In genomic region chr19:12777217-12778019, GRCh38 we compare ENCODE assay signal across 1 cellular context.
TF ChIP-seq lines count a peak whose summit lies in the region.

No MANE protein-coding gene starts in this region.

TF ChIP-seq in A549, 52 proteins besides CTCF, POLR2A, EP300 and RAD21 (continued from another document):
- TF ChIP-seq REST (IDR thresholded peaks at IDR 0.05) (no peak), JUNB (IDR thresholded peaks at IDR 0.05) (no peak), ZFP36 (IDR thresholded peaks at IDR 0.05; ENCODE audit: borderline replicate concordance, partially characterized antibody) (no peak), HMGXB4 (CRISPR knock-in tag; IDR thresholded peaks at IDR 0.05; ENCODE audit: borderline replicate concordance) (0 out of 2 replicates have a peak, but pooled peaks have one; percentile 58), FOSL2 (IDR thresholded peaks at IDR 0.05) (no peak), FOSL2 (CRISPR knock-in tag; IDR thresholded peaks at IDR 0.05) (0 out of 2 replicates have a peak, but pooled peaks have one; percentile 6), HEYL (CRISPR knock-in tag; IDR thresholded peaks at IDR 0.05) (no peak), GATA3 (IDR thresholded peaks at IDR 0.05; ENCODE audit: borderline replicate concordance) (peak; percentile 7; the same call in 1 of the 2 replicates), JUN (IDR thresholded peaks at IDR 0.05) (no peak; a peak in 1 of 5 replicates), ZSCAN20 (CRISPR knock-in tag; IDR thresholded peaks at IDR 0.05) (no peak), BHLHE40 (IDR thresholded peaks at IDR 0.05; ENCODE audit: low read depth, low read length) (no peak)
- TF ChIP-seq, protein P1, sequence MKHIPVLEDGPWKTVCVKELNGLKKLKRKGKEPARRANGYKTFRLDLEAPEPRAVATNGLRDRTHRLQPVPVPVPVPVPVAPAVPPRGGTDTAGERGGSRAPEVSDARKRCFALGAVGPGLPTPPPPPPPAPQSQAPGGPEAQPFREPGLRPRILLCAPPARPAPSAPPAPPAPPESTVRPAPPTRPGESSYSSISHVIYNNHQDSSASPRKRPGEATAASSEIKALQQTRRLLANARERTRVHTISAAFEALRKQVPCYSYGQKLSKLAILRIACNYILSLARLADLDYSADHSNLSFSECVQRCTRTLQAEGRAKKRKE (CRISPR knock-in tag; IDR thresholded peaks at IDR 0.05; ENCODE audit: low read depth) = no peak
TF ChIP-seq in A549: peak in this region for 6.
